Comparison of ENCODE assay signal across 9 cellular contexts in genomic region chr6:157054531-157054979, GRCh38.
DNase-seq lines count a peak whose midpoint lies in the region; ATAC-seq, FAIRE-seq and TF ChIP-seq lines count a peak whose summit lies in the region.
"Had no signal": no experiment of that assay in that cellular context is flagged by ENCODE, and none has a peak within 500 bp of the region (broad histone marks: within the 10 kb centered on the region; RNA-seq: fewer than 3 reads in every experiment).

No MANE protein-coding gene starts in this region.

- CTCF ChIA-PET in HEK293T (lab: Yijun Ruan, JAX), result interaction anchor here (1.1 kb wide), 1 partner anchor 9 kb away, joined by 3 read pairs; no protein-coding TSS in a partner anchor

- FAIRE-seq in GM12891 (lab: Jason Lieb, UNC), result peak; percentile 87

- peak; percentile 45 for ATAC-seq in HG02870 (IDR thresholded peaks at IDR 0.05; ENCODE audit: unreplicated experiment)
- ATAC-seq in T-helper 17 cell, result peak; percentile 96
- no peak for ATAC-seq in omental fat pad (ENCODE audit: low FRiP score)

- H3K4me1 Mint-ChIP-seq in T-helper 17 cell (peaks cover 33% of the 10 kb centered on the region), immature natural killer cell (peaks cover 61 to 72% of the 10 kb centered on the region in 2 donors)

- H3K4me3 Mint-ChIP-seq in T-helper 17 cell (peak overlapping the region; percentile 36), immature natural killer cell (peak overlapping the region; percentile 52 to 78 (median 74))

- H3K9me3 Mint-ChIP-seq in immature natural killer cell, result no peaks in the 10 kb centered on the region

- H3K27me3 Mint-ChIP-seq in T-helper 17 cell, result no peaks in the 10 kb centered on the region
- H3K27me3 Mint-ChIP-seq in immature natural killer cell (ENCODE audit: low read depth in 3 of 3), result peaks cover 7 to 24% (median 14%) of the 10 kb centered on the region in 3 donors

- H3K36me3 Mint-ChIP-seq in T-helper 17 cell (ENCODE audit: low read depth) (no peaks in the 10 kb centered on the region), immature natural killer cell (peaks cover 0 to 3% (median 0%) of the 10 kb centered on the region in 3 donors)

- no peak for TF ChIP-seq CTCF in omental fat pad (IDR thresholded peaks at IDR 0.05)

- H3K27ac Mint-ChIP-seq in T-helper 17 cell, result peak overlapping the region; percentile 95
- H3K27ac Mint-ChIP-seq in immature natural killer cell, result peak overlapping the region; percentile 95 to 98 (median 97)

- DNase-seq in GM12891 (ENCODE audit: insufficient read length, low spot score), result no peak
- DNase-seq in T-helper 17 cell, result no peak
- peak; percentile 80 to 88 (median 83) for DNase-seq in immature natural killer cell
- no peak for DNase-seq in RKO (ENCODE audit: low spot score)
- no peak for DNase-seq in omental fat pad (ENCODE audit: low spot score)
- no peak for DNase-seq in kidney tubule cell (ENCODE audit: low spot score)
- no peak for DNase-seq in HEK293T (ENCODE audit: extremely low spot score)
- DNase-seq: heart right ventricle had no signal

- no peaks in the 10 kb centered on the region for H3K9me3 ChIP-seq in T-helper 17 cell (ENCODE audit: control insufficient read depth, low read length, poor library complexity, severe bottlenecking)

- POLR2A ChIA-PET in HEK293T (lab: Yijun Ruan, JAX), result no interaction called here

- no peak for TF ChIP-seq POLR2A in GM12891 (IDR thresholded peaks at IDR 0.05; ENCODE audit: low read depth, low read length)

TF ChIP-seq in GM12891, 5 proteins besides CTCF, POLR2A, EP300 and RAD21:
- TF ChIP-seq SPI1 (IDR thresholded peaks at IDR 0.05; ENCODE audit: low read depth, low read length) (peak; percentile 90), POLR2AphosphoS5 (IDR thresholded peaks at IDR 0.05; ENCODE audit: low read depth, low read length) (no peak; the same call in 1 of the 2 replicates), PAX5 (IDR thresholded peaks at IDR 0.05; ENCODE audit: insufficient read depth, low read length, severe bottlenecking) (no peak)

TF ChIP-seq in HEK293T, 16 proteins besides CTCF, POLR2A, EP300 and RAD21:
- TF ChIP-seq FOXA1 (IDR thresholded peaks at IDR 0.05) (no peak), ELF4 (IDR thresholded peaks at IDR 0.05) (no peak), FOXM1 (IDR thresholded peaks at IDR 0.05; ENCODE audit: borderline replicate concordance) (no peak), NFRKB (IDR thresholded peaks at IDR 0.05) (no peak), BHLHE40 (IDR thresholded peaks at IDR 0.05; ENCODE audit: borderline replicate concordance) (no peak), ZNF384 (IDR thresholded peaks at IDR 0.05) (no peak), SUZ12 (IDR thresholded peaks at IDR 0.05) (no peak), L3MBTL2 (conservative IDR thresholded peaks at IDR 0.05) (no peak), PKNOX1 (IDR thresholded peaks at IDR 0.05) (no peak), LEF1 (IDR thresholded peaks at IDR 0.05; ENCODE audit: borderline replicate concordance) (no peak), FOXK2 (IDR thresholded peaks at IDR 0.05) (no peak), CTBP1 (IDR thresholded peaks at IDR 0.05; ENCODE audit: borderline replicate concordance) (no peak), SP1 (IDR thresholded peaks at IDR 0.05) (no peak), TARDBP (IDR thresholded peaks at IDR 0.05) (no peak), ARNT (IDR thresholded peaks at IDR 0.05) (no peak), HDGF (IDR thresholded peaks at IDR 0.05; ENCODE audit: borderline replicate concordance) (no peak)

Comparison
In these comparisons a context has a peak if more than half of its experiments do, and no peak if none do; other contexts are left out.
1. DNase-seq: peak in immature natural killer cell (3 of 3); none in GM12891 (single experiment), T-helper 17 cell (0 of 3), RKO (single experiment), omental fat pad (single experiment), kidney tubule cell (single experiment) and HEK293T (single experiment).